In genomic region chr11:110345756-110346155, GRCh38 we compare ENCODE assay signal across 14 cellular contexts. TPM values are rescaled to one million over a fixed set of nuclear protein-coding genes. Genes with fewer than 3 reads are reported as not detected.
DNase-seq lines count a peak whose midpoint lies in the region; ATAC-seq and TF ChIP-seq lines count a peak whose summit lies in the region.
"Had no signal": no experiment of that assay in that cellular context is flagged by ENCODE, and none has a peak within 500 bp of the region (broad histone marks: within the 10 kb centered on the region; RNA-seq: fewer than 3 reads in every experiment).

No MANE protein-coding gene starts in this region.

- TF ChIP-seq CTCF in vagina (IDR thresholded peaks at IDR 0.05) = no peak

- H3K4me1 ChIP-seq in vagina = no peaks in the 10 kb centered on the region

- H3K4me3 ChIP-seq in vagina = no peak overlapping the region
- H3K4me3 ChIP-seq: transverse colon had no signal

- H3K4me3 Mint-ChIP-seq in T-helper 17 cell = peak overlapping the region; percentile 78
- H3K4me3 Mint-ChIP-seq: neural crest cell had no signal

- no peak for DNase-seq in activated CD4-positive, CD25-positive, alpha-beta regulatory T cell treated with anti-CD3 and anti-CD28 coated beads, Interleukin-2, amount 50 U/mL, for 72 hours
- no peak for DNase-seq in T-helper 17 cell
- peak; percentile 19 to 36 for DNase-seq in lung microvascular endothelial cell (ENCODE audit: low read depth in 2 of 2)
- no peak for DNase-seq in NCI-H2107 treated with DMSO at 0.1 percent for 48 hours (lab: John Stamatoyannopoulos, UW; ENCODE audit: unreplicated experiment)
- DNase-seq in vagina (ENCODE audit: extremely low spot score in 2 of 2) = no peak
- DNase-seq: 8988T; activated gamma-delta T cell; IMR-90; stimulated activated CD4-positive, alpha-beta T cell treated with anti-CD3 and anti-CD28 coated beads, Interleukin-4, amount 100 ng/mL, for 24 hours; transverse colon had no signal

- no peaks in the 10 kb centered on the region for H3K27me3 ChIP-seq in vagina
- H3K27me3 ChIP-seq: transverse colon had no signal

- TF ChIP-seq POLR2A in vagina (IDR thresholded peaks at IDR 0.05) = no peak

- ATAC-seq in activated CD4-positive, CD25-positive, alpha-beta regulatory T cell treated with anti-CD3 and anti-CD28 coated beads, Interleukin-2, amount 50 U/mL, for 24 hours = peak; percentile 27 to 39
- ATAC-seq in HG02610 (IDR thresholded peaks at IDR 0.05; ENCODE audit: unreplicated experiment) = peak; percentile 44
- peak; percentile 77 for ATAC-seq in T-helper 17 cell
- no peak for ATAC-seq in HG03521 (IDR thresholded peaks at IDR 0.05; ENCODE audit: unreplicated experiment)

- H3K36me3 Mint-ChIP-seq in T-helper 17 cell (ENCODE audit: low read depth) = no peaks in the 10 kb centered on the region

- H3K4me1 Mint-ChIP-seq in T-helper 17 cell = peaks cover 35% of the 10 kb centered on the region

- H3K27me3 Mint-ChIP-seq in T-helper 17 cell = no peaks in the 10 kb centered on the region

- intact Hi-C loops in vagina (cut with DNase I) = no loop called here

- H3K9me3 ChIP-seq in T-helper 17 cell (ENCODE audit: control insufficient read depth, low read length, poor library complexity, severe bottlenecking) (no peaks in the 10 kb centered on the region), vagina (no peaks in the 10 kb centered on the region)
- H3K9me3 ChIP-seq: transverse colon had no signal

- H3K27ac Mint-ChIP-seq in T-helper 17 cell = peak overlapping the region; percentile 95

- H3K27ac ChIP-seq in vagina = no peak overlapping the region
- H3K27ac ChIP-seq: transverse colon had no signal

- H3K36me3 ChIP-seq in vagina = no peaks in the 10 kb centered on the region
- H3K36me3 ChIP-seq: transverse colon had no signal

RNA-seq across cellular contexts. Expression of gene RDX, which starts 49.3 kb away (rescaled TPM):
- total RNA-seq in T-helper 17 cell (10 to 100 TPM; 26.7 to 38.4 TPM), lung microvascular endothelial cell (82.1 and 93.7 TPM in 2 replicates), vagina (55.0 TPM)

Comparison
In these comparisons a context has a peak if more than half of its experiments do, and no peak if none do; other contexts are left out.
1. DNase-seq: peak in lung microvascular endothelial cell (2 of 2); none in activated CD4-positive, CD25-positive, alpha-beta regulatory T cell treated with anti-CD3 and anti-CD28 coated beads, Interleukin-2, amount 50 U/mL, for 72 hours (single experiment), T-helper 17 cell (0 of 3), NCI-H2107 treated with DMSO at 0.1 percent for 48 hours (single experiment) and vagina (0 of 2).